30 cellular contexts compared by ENCODE assay signal in genomic region chr18:47226660-47227059, GRCh38. TPM values are rescaled to one million over a fixed set of nuclear protein-coding genes. Genes with fewer than 3 reads are reported as not detected.
"Had no signal": no experiment of that assay in that cellular context is flagged by ENCODE, and none has a peak within 500 bp of the region (broad histone marks: within the 10 kb centered on the region; RNA-seq: fewer than 3 reads in every experiment).

No MANE protein-coding gene starts in this region.

- H3K4me3 Mint-ChIP-seq: IgD-negative memory B cell had no signal

- H3K4me1 Mint-ChIP-seq: IgD-negative memory B cell had no signal

- ATAC-seq: HepG2, K562 had no signal

- H3K4me1 ChIP-seq: Peyer's patch, SJSA1 had no signal

- H3K9me3 Mint-ChIP-seq: IgD-negative memory B cell had no signal

- H3K36me3 Mint-ChIP-seq: IgD-negative memory B cell had no signal

- DNase-seq: Kasumi-1; MV-4-11; NCI-H1048; NCI-H1105; NCI-H1436 treated with DMSO at 0.1 percent for 48 hours; NCI-H1694; NCI-H187 treated with DMSO at 0.1 percent for 48 hours; NCI-H2029 treated with DMSO at 0.1 percent for 48 hours; NCI-H2171; NCI-H226; NCI-H446; NCI-H510A; NCI-H524 treated with DMSO at 0.1 percent for 48 hours; NCI-H774; NK-92 treated with Interleukin-12 subunit alpha and Interleukin-12 subunit beta, amount 100 ng/mL, for 24 hours; PC-9; Peyer's patch; Right ventricle myocardium superior; RPMI8226; SIG-M5 had no signal

- H3K27ac Mint-ChIP-seq: IgD-negative memory B cell had no signal

- H3K27me3 ChIP-seq: Peyer's patch had no signal

- H3K27ac ChIP-seq: KMS-11, PC-9, Peyer's patch, SJSA1, SK-N-MC had no signal

RNA-seq across cellular contexts. Expression of gene SKOR2, which starts 24.8 kb away (rescaled TPM):
- total RNA-seq: HepG2; HT-29; K562; M059J; OCI-LY7; PC-9; Peyer's patch; Right ventricle myocardium superior; SJSA1; T-helper 1 cell treated with Interleukin-12 subunit alpha and Interleukin-12 subunit beta and Interleukin-4 antibody, amounts not matched to agents 30 ng/mL and 1 ng/mL, for 36 hours had no signal
- polyA plus RNA-seq: HepG2, IgD-negative memory B cell, K562 had no signal
